ENCODE assay signal across 3 cellular contexts in the genomic region with DNA sequence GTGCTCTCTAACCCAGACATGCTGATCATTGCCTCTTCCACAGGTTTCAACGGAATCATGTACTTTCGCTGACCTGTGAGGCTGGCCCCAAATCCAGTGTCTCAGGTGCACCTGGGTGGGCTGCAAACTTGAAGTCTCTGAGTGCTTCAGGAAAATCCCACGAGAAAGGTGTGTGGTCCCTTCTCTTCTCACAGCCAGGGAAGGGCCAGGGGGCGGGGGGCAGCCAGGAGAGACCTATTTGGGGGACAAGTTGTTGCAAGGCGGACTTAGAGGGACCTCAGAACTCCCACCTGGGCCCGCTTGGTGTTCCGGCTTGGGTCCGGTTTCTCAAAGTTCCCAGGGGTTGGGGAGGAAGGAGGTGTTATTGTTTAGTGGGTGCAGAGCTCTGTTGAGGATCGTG.
"Had no signal": no experiment of that assay in that cellular context is flagged by ENCODE, and none has a peak within 500 bp of the region (broad histone marks: within the 10 kb centered on the region; RNA-seq: fewer than 3 reads in every experiment).

No MANE protein-coding gene starts in this region.

- H3K4me3 ChIP-seq: GM12878 had no signal

- DNase-seq: GDM1, GF-D8 had no signal

- ATAC-seq: GM12878 had no signal
